In the genomic region with DNA sequence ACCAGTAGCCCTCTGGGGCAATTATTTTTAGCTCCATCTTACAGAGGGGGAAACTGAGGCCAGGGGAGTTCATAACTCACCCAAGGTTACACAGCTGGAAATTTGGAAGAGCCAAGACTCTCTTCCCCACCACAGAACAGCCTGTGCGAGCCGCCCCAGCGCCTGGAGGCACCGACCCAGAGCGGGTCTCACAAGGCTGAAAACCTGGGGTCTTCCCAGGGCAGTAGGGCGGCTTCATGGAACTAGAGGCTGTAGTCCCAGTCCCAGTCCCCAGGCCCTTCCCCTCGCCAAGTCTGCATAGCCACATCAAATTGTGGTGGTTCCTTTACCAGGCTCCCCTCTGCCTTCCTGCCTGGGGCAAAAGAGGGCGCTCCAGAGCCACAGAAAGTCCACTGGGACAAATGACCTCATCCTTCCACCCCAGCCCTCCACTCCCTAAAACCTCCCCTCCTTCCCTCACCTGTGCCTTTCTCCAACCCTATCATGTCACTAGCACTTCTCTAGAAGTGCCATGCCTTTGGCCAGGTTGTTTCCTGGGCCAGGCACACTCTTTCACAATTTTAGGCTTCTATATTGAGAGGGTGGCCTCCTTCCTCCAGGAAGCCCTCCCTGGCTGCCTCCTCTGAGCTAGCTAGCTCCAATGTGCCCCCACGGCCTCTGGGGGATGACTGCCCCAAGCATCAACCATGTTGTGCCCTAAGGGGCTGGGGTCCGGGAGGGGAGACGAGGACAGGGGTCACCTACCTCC, we compare ENCODE assay signal across 9 cellular contexts. TPM values are rescaled to one million over a fixed set of nuclear protein-coding genes. Genes with fewer than 3 reads are reported as not detected.
A peak's percentile ranks its signal among the peaks of the same experiment; 100 is the strongest.
DNase-seq lines count a peak whose midpoint lies in the region; ATAC-seq and TF ChIP-seq lines count a peak whose summit lies in the region.
"Had no signal": no experiment of that assay in that cellular context is flagged by ENCODE, and none has a peak within 500 bp of the region (broad histone marks: within the 10 kb centered on the region; RNA-seq: fewer than 3 reads in every experiment).

No MANE protein-coding gene starts in this region.

- peak overlapping the region; percentile 92 for H2BK120ac ChIP-seq in mesenchymal stem cell (ENCODE audit: low read depth, low read length)

- H3K4me1 Mint-ChIP-seq in Caco-2 (ENCODE audit: low read depth, unreplicated experiment), result peaks cover 34% of the 10 kb centered on the region
- H3K4me1 Mint-ChIP-seq in activated CD4-positive, alpha-beta T cell treated with anti-CD3 and anti-CD28 coated beads for 36 hours, result peaks cover 26% of the 10 kb centered on the region

- H3K27ac ChIP-seq in mesenchymal stem cell (ENCODE audit: low read length, poor library complexity, severe bottlenecking), result peak overlapping the region; percentile 93
- H3K27ac ChIP-seq: SK-N-MC had no signal

- H3K79me1 ChIP-seq in mesenchymal stem cell (replicated peaks; ENCODE audit: low read length, poor library complexity, severe bottlenecking), result no peaks in the 10 kb centered on the region

- TSS peak; percentile 68 for BruUV-seq in Caco-2 (replicated peaks; lab: Mats Ljungman, UMichigan)

- peak; percentile 54 for ATAC-seq in activated CD4-positive, alpha-beta T cell treated with anti-CD3 and anti-CD28 coated beads for 36 hours
- no peak for ATAC-seq in GM19452 (IDR thresholded peaks at IDR 0.05; ENCODE audit: unreplicated experiment)

- CTCF ChIA-PET in Caco-2 (lab: Charles Lee), result interaction anchor here (0.6 to 3.8 kb wide), 12 partner anchors 12 to 140 kb away, joined by 3 to 30 read pairs (median 4); a partner anchor contains a TSS
- CTCF ChIA-PET in activated CD4-positive, alpha-beta T cell treated with anti-CD3 and anti-CD28 coated beads for 36 hours (lab: Charles Lee), result interaction anchor here (0.6 to 11.4 kb wide), 6 partner anchors 15 to 198 kb away, joined by 3 to 302 read pairs (median 4); a partner anchor contains a TSS

- H4K91ac ChIP-seq in mesenchymal stem cell (ENCODE audit: low read length), result peak overlapping the region; percentile 96

- H3K9ac ChIP-seq in mesenchymal stem cell (ENCODE audit: low read length), result peak overlapping the region; percentile 78

- H4K8ac ChIP-seq in mesenchymal stem cell (ENCODE audit: low read length), result peak overlapping the region; percentile 91

- peak overlapping the region; percentile 70 to 99 for H2BK12ac ChIP-seq in mesenchymal stem cell (ENCODE audit: low read length in 2 of 2)

- WGBS in mesenchymal stem cell, result 27% methylated on average over 11 of the region's 11 CpGs

- H3K27ac Mint-ChIP-seq in Caco-2 (ENCODE audit: unreplicated experiment), result peak overlapping the region; percentile 66
- H3K27ac Mint-ChIP-seq in activated CD4-positive, alpha-beta T cell treated with anti-CD3 and anti-CD28 coated beads for 36 hours, result no peak overlapping the region

- no peaks in the 10 kb centered on the region for H3K36me3 ChIP-seq in Caco-2 (ENCODE audit: control insufficient read depth, insufficient read depth, low read length)
- no peaks in the 10 kb centered on the region for H3K36me3 ChIP-seq in mesenchymal stem cell (ENCODE audit: control insufficient read depth in 1 of 2, insufficient read depth in 2 of 2, low read depth in 1 of 2, low read length in 2 of 2)

- peak overlapping the region in 1 of 2 experiments; percentile 94 for H3K14ac ChIP-seq in mesenchymal stem cell (ENCODE audit: low read length in 2 of 2)

- in situ Hi-C loops in KBM-7 (cut with MboI; ENCODE audit: low pct_unique_long_range_greater_than_20kb, low sequenced_read_pairs), result no loop called here

- peak overlapping the region; percentile 90 to 98 for H3K18ac ChIP-seq in mesenchymal stem cell (ENCODE audit: low read depth in 1 of 2, low read length in 2 of 2)

- H3K4me1 ChIP-seq in Caco-2 (peaks cover 47% of the 10 kb centered on the region), mesenchymal stem cell (ENCODE audit: control insufficient read depth, insufficient read depth, low read depth, low read length) (peaks cover 41% of the 10 kb centered on the region)

- peak; percentile 64 to 65 for TF ChIP-seq CTCF in Caco-2 (IDR thresholded peaks at IDR 0.05; ENCODE audit: insufficient read depth in 1 of 2, low read depth in 1 of 2, low read length in 1 of 2, severe bottlenecking in 1 of 2, unreplicated experiment in 1 of 2)

- H3K4me3 ChIP-seq in Caco-2 (ENCODE audit: low read depth, low read length) (peak overlapping the region; percentile 20), mesenchymal stem cell (ENCODE audit: insufficient read depth in 1 of 2, low read depth in 1 of 2, low read length in 2 of 2) (peak overlapping the region in 1 of 2 experiments; percentile 64)

- peak overlapping the region; percentile 82 to 97 for H3K4ac ChIP-seq in mesenchymal stem cell (ENCODE audit: low read depth in 1 of 2, low read length in 2 of 2)

- H2AK5ac ChIP-seq in mesenchymal stem cell (ENCODE audit: low read length, severe bottlenecking), result peak overlapping the region; percentile 86

- intact Hi-C loops in Caco-2 (cut with micrococcal nuclease; ENCODE audit: unreplicated experiment), result loop anchor here (1.0 kb wide), 3 partner anchors 16 to 47 kb away; no protein-coding TSS in a partner anchor
- intact Hi-C loops in activated CD4-positive, alpha-beta T cell treated with anti-CD3 and anti-CD28 coated beads for 36 hours (cut with DNase I, micrococcal nuclease), result loop anchor here (1.0 kb wide), 2 partner anchors 22 to 47 kb away; no protein-coding TSS in a partner anchor

- H3K9me3 ChIP-seq in Caco-2 (no peaks in the 10 kb centered on the region), mesenchymal stem cell (ENCODE audit: control insufficient read depth, low read length) (no peaks in the 10 kb centered on the region)

- H3K4me3 Mint-ChIP-seq in Caco-2 (ENCODE audit: unreplicated experiment), result peak overlapping the region; percentile 52
- no peak overlapping the region for H3K4me3 Mint-ChIP-seq in activated CD4-positive, alpha-beta T cell treated with anti-CD3 and anti-CD28 coated beads for 36 hours

- peak overlapping the region in 1 of 2 experiments; percentile 34 for H3K23ac ChIP-seq in mesenchymal stem cell (ENCODE audit: low read length in 2 of 2)

- DNase-seq in Caco-2, result peak; percentile 83 to 84
- peak; percentile 64 for DNase-seq in KBM-7
- DNase-seq in activated CD4-positive, alpha-beta T cell treated with anti-CD3 and anti-CD28 coated beads for 36 hours, result peak; percentile 84
- DNase-seq in effector CD8-positive, alpha-beta T cell (lab: John Stamatoyannopoulos, UW), result peak; percentile 20
- DNase-seq in mesenchymal stem cell, result peak; percentile 84
- DNase-seq in stimulated activated naive CD4-positive, alpha-beta T cell treated with Interleukin-2 at 50 U/mL for 16 hours (lab: John Stamatoyannopoulos, UW), result peak; percentile 44
- DNase-seq in inferior parietal cortex (ENCODE audit: extremely low spot score), result no peak

- POLR2A ChIA-PET in Caco-2 (lab: Charles Lee), result interaction anchor here (0.6 kb wide), 1 partner anchor 62 kb away, joined by 3 read pairs; no protein-coding TSS in a partner anchor
- POLR2A ChIA-PET in activated CD4-positive, alpha-beta T cell treated with anti-CD3 and anti-CD28 coated beads for 36 hours (lab: Charles Lee), result no interaction called here

- H3K27me3 ChIP-seq in Caco-2 (replicated peaks; ENCODE audit: control insufficient read depth, insufficient read depth, low read length), result no peaks in the 10 kb centered on the region
- H3K27me3 ChIP-seq in mesenchymal stem cell (ENCODE audit: control insufficient read depth in 1 of 2, insufficient read depth in 1 of 2, low read length in 2 of 2), result no peaks in the 10 kb centered on the region

- H2BK5ac ChIP-seq in mesenchymal stem cell (ENCODE audit: low read depth, low read length, poor library complexity, severe bottlenecking), result peak overlapping the region; percentile 78

- H2BK15ac ChIP-seq in mesenchymal stem cell (ENCODE audit: low read depth, poor library complexity, severe bottlenecking), result peak overlapping the region; percentile 99

- no peaks in the 10 kb centered on the region for H3K27me3 Mint-ChIP-seq in Caco-2 (ENCODE audit: insufficient read depth, unreplicated experiment)
- peaks cover 8% of the 10 kb centered on the region for H3K27me3 Mint-ChIP-seq in activated CD4-positive, alpha-beta T cell treated with anti-CD3 and anti-CD28 coated beads for 36 hours

- no peaks in the 10 kb centered on the region for H3K9me3 Mint-ChIP-seq in Caco-2 (ENCODE audit: unreplicated experiment)
- no peaks in the 10 kb centered on the region for H3K9me3 Mint-ChIP-seq in activated CD4-positive, alpha-beta T cell treated with anti-CD3 and anti-CD28 coated beads for 36 hours (ENCODE audit: low read depth)

- H3K36me3 Mint-ChIP-seq in Caco-2 (ENCODE audit: insufficient read depth, unreplicated experiment), result peaks cover 12% of the 10 kb centered on the region
- H3K36me3 Mint-ChIP-seq in activated CD4-positive, alpha-beta T cell treated with anti-CD3 and anti-CD28 coated beads for 36 hours (ENCODE audit: low read depth), result no peaks in the 10 kb centered on the region

- no peak overlapping the region for H2AFZ ChIP-seq in mesenchymal stem cell (ENCODE audit: low read depth, low read length)

- H3K4me2 ChIP-seq in mesenchymal stem cell (ENCODE audit: low read length, poor library complexity, severe bottlenecking), result peak overlapping the region; percentile 67

RNA-seq across cellular contexts. Expression of a gene that starts 15.2 kb away (rescaled TPM):
- total RNA-seq in Caco-2 (2022), result 75.0 and 76.1 TPM in 2 replicates
- total RNA-seq in activated CD4-positive, alpha-beta T cell treated with anti-CD3 and anti-CD28 coated beads for 36 hours, result under 1 TPM; 0.83 to 0.87 TPM
- 117 TPM for polyA plus RNA-seq in mesenchymal stem cell (2013, experiment 1 of 2)
- 113 TPM for polyA plus RNA-seq in mesenchymal stem cell (2013, experiment 2 of 2)

RNA-seq across cellular contexts. Expression of a gene that starts 25.9 kb away (rescaled TPM):
- 26.5 and 31.7 TPM in 2 replicates for total RNA-seq in Caco-2 (2022)
- not detected for total RNA-seq in activated CD4-positive, alpha-beta T cell treated with anti-CD3 and anti-CD28 coated beads for 36 hours
- polyA plus RNA-seq in mesenchymal stem cell (2013, experiment 1 of 2), result 3.1 TPM
- polyA plus RNA-seq in mesenchymal stem cell (2013, experiment 2 of 2), result 3.2 TPM

RNA-seq across cellular contexts. Expression of a gene that starts 34.8 kb away (rescaled TPM):
- 33.2 and 35.2 TPM in 2 replicates for total RNA-seq in Caco-2 (2022)
- total RNA-seq in activated CD4-positive, alpha-beta T cell treated with anti-CD3 and anti-CD28 coated beads for 36 hours, result not detected
- not detected for polyA plus RNA-seq in mesenchymal stem cell (2013, experiment 1 of 2)
- not detected for polyA plus RNA-seq in mesenchymal stem cell (2013, experiment 2 of 2)

RNA-seq across cellular contexts. Expression of a gene that starts 58.9 kb away (rescaled TPM):
- total RNA-seq in Caco-2 (2022), result 3.6 TPM in 2 replicates
- 100 to 1,000 TPM; 108 to 125 TPM for total RNA-seq in activated CD4-positive, alpha-beta T cell treated with anti-CD3 and anti-CD28 coated beads for 36 hours
- 0.06 TPM for polyA plus RNA-seq in mesenchymal stem cell (2013, experiment 1 of 2)
- 0.04 TPM for polyA plus RNA-seq in mesenchymal stem cell (2013, experiment 2 of 2)

Comparison
In these comparisons a context has a peak if more than half of its experiments do, and no peak if none do; other contexts are left out.
1. RNA of a gene that starts 15.2 kb away (total RNA-seq): 75.0 to 76.1 TPM in Caco-2; 0.83 to 0.87 TPM in activated CD4-positive, alpha-beta T cell treated with anti-CD3 and anti-CD28 coated beads for 36 hours; every median in the first group is over 10 times any median in the second.
2. RNA of a gene that starts 25.9 kb away (total RNA-seq): 26.5 to 31.7 TPM in Caco-2; not detected in activated CD4-positive, alpha-beta T cell treated with anti-CD3 and anti-CD28 coated beads for 36 hours; every median in the first group is over 10 times any median in the second.
3. RNA of a gene that starts 34.8 kb away (total RNA-seq): 33.2 to 35.2 TPM in Caco-2; not detected in activated CD4-positive, alpha-beta T cell treated with anti-CD3 and anti-CD28 coated beads for 36 hours; every median in the first group is over 10 times any median in the second.